Comparison of ENCODE assay signal across 23 cellular contexts in the genomic region with DNA sequence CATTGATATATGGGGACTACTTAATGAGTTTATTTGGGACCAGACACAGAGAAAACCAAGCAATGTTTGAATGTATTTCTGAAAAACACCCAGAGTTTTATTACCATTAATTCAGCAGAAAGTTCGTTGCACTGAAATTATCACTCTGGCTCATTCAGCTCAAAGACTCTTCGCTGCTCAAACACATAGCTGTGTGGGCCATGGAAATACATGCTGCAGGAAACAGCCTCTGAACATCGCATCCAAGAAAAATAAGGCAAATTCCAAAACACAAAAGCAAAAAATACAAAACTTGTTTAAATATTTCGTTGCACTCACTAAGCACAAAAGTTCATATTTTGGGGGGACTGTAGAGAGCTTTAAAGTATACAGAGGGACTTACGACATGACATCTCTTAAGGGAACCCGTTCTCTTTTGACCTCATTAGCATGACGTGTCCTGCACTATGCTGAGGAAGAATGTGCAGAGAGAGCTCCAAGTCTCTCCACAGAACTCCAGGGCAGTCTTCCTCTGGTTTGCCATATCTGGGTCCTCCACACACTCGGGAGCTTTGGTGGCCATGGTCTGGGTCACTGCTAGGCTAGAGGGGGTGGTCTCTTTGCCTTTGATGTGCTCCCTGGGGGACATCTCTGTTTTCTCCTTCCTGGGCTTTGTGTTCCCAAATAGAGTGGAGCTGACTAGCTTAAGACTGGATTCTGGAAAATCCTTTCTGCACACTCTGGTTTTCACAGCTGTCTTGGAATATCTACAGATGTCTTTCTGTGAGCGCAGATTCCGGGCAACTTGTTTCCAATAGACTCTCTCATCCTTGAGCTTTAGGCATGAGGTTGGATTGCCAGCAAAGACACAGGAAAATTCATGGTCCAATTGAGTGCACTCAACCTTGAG. TPM values are rescaled to one million over a fixed set of nuclear protein-coding genes. Genes with fewer than 3 reads are reported as not detected.
"Had no signal": no experiment of that assay in that cellular context is flagged by ENCODE, and none has a peak within 500 bp of the region (broad histone marks: within the 10 kb centered on the region; RNA-seq: fewer than 3 reads in every experiment).

No MANE protein-coding gene starts in this region.

- DNase-seq: activated CD4-positive, alpha-beta T cell treated with anti-CD3 and anti-CD28 coated beads for 1 hour; activated effector memory CD4-positive, alpha-beta T cell treated with anti-CD3 and anti-CD28 coated beads, Interleukin-2, amount 50 U/mL, for 16 hours; activated naive CD4-positive, alpha-beta T cell treated with anti-CD3 and anti-CD28 coated beads, Interleukin-2, amount 50 U/mL, for 16 hours; activated T-cell treated with anti-CD3 and anti-CD28 coated beads, Interleukin-2, amount 50 U/mL, for 72 hours; dorsolateral prefrontal cortex; heart right ventricle; mesendoderm; naive thymus-derived CD8-positive, alpha-beta T cell; ovary; psoas muscle; sigmoid colon; spleen; stimulated activated naive CD4-positive, alpha-beta T cell; T-helper 17 cell; tibial artery; uterus had no signal

- H3K4me1 Mint-ChIP-seq: T-helper 17 cell had no signal

- H3K4me1 ChIP-seq: psoas muscle, sigmoid colon, spleen, uterus had no signal

- H3K27ac ChIP-seq: cardiac muscle cell, dorsolateral prefrontal cortex, ovary, psoas muscle, sigmoid colon, spleen, uterus, VCaP had no signal

- H3K36me3 Mint-ChIP-seq: naive thymus-derived CD8-positive, alpha-beta T cell had no signal

- ATAC-seq: activated T-cell treated with anti-CD3 and anti-CD28 coated beads, Interleukin-2, amount 50 U/mL, for 72 hours; naive thymus-derived CD8-positive, alpha-beta T cell; psoas muscle; T-helper 17 cell had no signal

- H3K9me3 ChIP-seq: heart right ventricle, ovary, psoas muscle, sigmoid colon, spleen, tibial artery, uterus had no signal

- H3K27ac Mint-ChIP-seq: activated T-cell treated with anti-CD3 and anti-CD28 coated beads, Interleukin-2, amount 50 U/mL, for 72 hours; naive thymus-derived CD8-positive, alpha-beta T cell; T-helper 17 cell had no signal

- H3K36me3 ChIP-seq: cardiac muscle cell, heart right ventricle, ovary, sigmoid colon, spleen, tibial artery, uterus had no signal

- H3K27me3 ChIP-seq: ovary, uterus had no signal

- H3K9me3 Mint-ChIP-seq: activated T-cell treated with anti-CD3 and anti-CD28 coated beads, Interleukin-2, amount 50 U/mL, for 72 hours; naive thymus-derived CD8-positive, alpha-beta T cell had no signal

- H3K4me3 ChIP-seq: cardiac muscle cell, dorsolateral prefrontal cortex, heart right ventricle, ovary, psoas muscle, sigmoid colon, spleen, uterus had no signal

- H3K4me3 Mint-ChIP-seq: activated T-cell treated with anti-CD3 and anti-CD28 coated beads, Interleukin-2, amount 50 U/mL, for 72 hours; naive thymus-derived CD8-positive, alpha-beta T cell; T-helper 17 cell had no signal

RNA-seq across cellular contexts. Expression of a gene that starts 2.8 kb away (rescaled TPM):
- total RNA-seq: activated CD8-positive, alpha-beta memory T cell treated with anti-CD3 and anti-CD28 coated beads for 36 hours; activated T-cell treated with anti-CD3 and anti-CD28 coated beads, Interleukin-2, amount 50 U/mL, for 72 hours; astrocyte; cardiac muscle cell; dorsolateral prefrontal cortex; heart right ventricle; liver; mucosa of gallbladder; naive thymus-derived CD8-positive, alpha-beta T cell; psoas muscle; spleen; T-helper 17 cell; uterus had no signal
- polyA plus RNA-seq: cardiac muscle cell; liver; naive thymus-derived CD8-positive, alpha-beta T cell; ovary had no signal

RNA-seq across cellular contexts. Expression of a gene that starts 27.2 kb away (rescaled TPM):
- total RNA-seq: astrocyte, cardiac muscle cell, epithelial cell of proximal tubule had no signal
- polyA plus RNA-seq: cardiac muscle cell had no signal
